In the genomic region with DNA sequence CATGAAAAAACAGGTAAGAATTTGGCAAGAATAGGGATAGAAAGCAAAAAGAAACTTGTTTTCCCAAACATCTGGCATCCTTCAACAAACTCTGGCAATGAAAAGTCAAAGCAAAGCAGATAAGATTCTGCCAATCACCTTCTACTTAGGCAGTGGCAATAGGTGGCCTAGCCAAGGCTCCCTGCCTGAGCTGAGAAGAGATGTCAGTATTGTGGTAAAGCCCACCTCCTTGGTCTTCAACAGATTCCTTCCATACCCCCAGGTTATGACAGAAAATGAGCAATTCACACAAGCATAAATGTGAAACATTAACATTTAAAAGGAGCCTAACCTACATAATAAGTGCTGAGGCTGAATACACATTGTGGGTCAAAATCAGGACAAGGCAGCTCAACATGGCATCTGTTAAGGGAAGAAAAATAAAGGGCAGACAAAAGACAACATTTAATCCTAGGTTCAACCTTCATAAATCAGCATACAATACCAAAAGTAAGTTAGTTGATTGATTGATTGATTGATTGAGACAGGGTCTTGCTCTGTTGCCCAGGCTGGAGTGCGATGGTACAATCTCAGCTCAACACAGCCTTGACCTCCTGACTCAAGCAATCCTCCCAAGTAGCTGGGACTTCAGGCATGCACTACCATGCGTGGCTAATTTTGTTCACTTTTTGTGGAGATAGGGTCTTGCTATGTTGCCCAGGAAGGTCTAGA, we compare ENCODE assay signal across 15 cellular contexts.
DNase-seq lines count a peak whose midpoint lies in the region; ATAC-seq and TF ChIP-seq lines count a peak whose summit lies in the region.
"Had no signal": no experiment of that assay in that cellular context is flagged by ENCODE, and none has a peak within 500 bp of the region (broad histone marks: within the 10 kb centered on the region; RNA-seq: fewer than 3 reads in every experiment).

No MANE protein-coding gene starts in this region.

- no peak overlapping the region for H3K27ac Mint-ChIP-seq in GM23338
- H3K27ac Mint-ChIP-seq in CD8-positive, alpha-beta memory T cell: peak overlapping the region in 1 of 8 donors; percentile 83
- H3K27ac Mint-ChIP-seq: T-helper 17 cell had no signal

- H2AFZ ChIP-seq in GM23338: no peak overlapping the region
- H2AFZ ChIP-seq: hepatocyte had no signal

- H3F3A ChIP-seq in GM23338 (replicated peaks; ENCODE audit: low read depth): no peaks in the 10 kb centered on the region

- peaks cover 2% of the 10 kb centered on the region for H3K27me3 Mint-ChIP-seq in GM23338 (ENCODE audit: insufficient read depth, low read depth, poor library complexity)
- no peaks in the 10 kb centered on the region for H3K27me3 Mint-ChIP-seq in CD8-positive, alpha-beta memory T cell
- H3K27me3 Mint-ChIP-seq: T-helper 17 cell had no signal

- H3K4me2 ChIP-seq in BLaER1 (peak overlapping the region; percentile 57), GM23338 (no peak overlapping the region)
- H3K4me2 ChIP-seq: hepatocyte had no signal

- H3K9me3 ChIP-seq in BLaER1: peaks cover 18% of the 10 kb centered on the region
- H3K9me3 ChIP-seq in HUES6 (ENCODE audit: control insufficient read depth, insufficient read depth, low read depth, low read length): peaks cover 10% of the 10 kb centered on the region
- H3K9me3 ChIP-seq in CD8-positive, alpha-beta memory T cell (ENCODE audit: low read length): no peaks in the 10 kb centered on the region
- H3K9me3 ChIP-seq in ovary: no peaks in the 10 kb centered on the region
- H3K9me3 ChIP-seq: sigmoid colon had no signal

- no peak for TF ChIP-seq EP300 in ovary (IDR thresholded peaks at IDR 0.05)

- H3K9me3 Mint-ChIP-seq in GM23338: peaks cover 5% of the 10 kb centered on the region; the same call in 2 of the 3 replicates
- no peaks in the 10 kb centered on the region for H3K9me3 Mint-ChIP-seq in CD8-positive, alpha-beta memory T cell

- TF ChIP-seq CTCF in GM23338 (conservative IDR thresholded peaks at IDR 0.05; ENCODE audit: low read depth in 2 of 2) (no peak), ovary (IDR thresholded peaks at IDR 0.05) (no peak)

- CTCF ChIA-PET in CD8-positive, alpha-beta memory T cell (lab: Charles Lee): no interaction called here

- no peaks in the 10 kb centered on the region for H3K79me2 ChIP-seq in GM23338 (replicated peaks; ENCODE audit: insufficient read depth)
- H3K79me2 ChIP-seq: hepatocyte had no signal

- H4K20me1 ChIP-seq in BLaER1 (no peaks in the 10 kb centered on the region; the same call in 1 of the 2 replicates), GM23338 (replicated peaks; ENCODE audit: insufficient read depth) (no peaks in the 10 kb centered on the region)

- H3K4me1 ChIP-seq in BLaER1 (peaks cover 39% of the 10 kb centered on the region), HUES6 (ENCODE audit: control insufficient read depth, insufficient read depth, low read length) (peaks cover 23% of the 10 kb centered on the region), GM23338 (ENCODE audit: insufficient read depth) (peaks cover 21% of the 10 kb centered on the region), ovary (ENCODE audit: insufficient read depth) (peaks cover 2% of the 10 kb centered on the region)
- H3K4me1 ChIP-seq in CD8-positive, alpha-beta memory T cell (ENCODE audit: insufficient read depth, low read length): no peaks in the 10 kb centered on the region

- H3K27ac ChIP-seq in BLaER1 (peak overlapping the region; percentile 39), HUES6 (ENCODE audit: low read depth, low read length) (0 out of 2 replicates have a peak overlapping the region, but pooled peaks have one; percentile 21), GM23338 (ENCODE audit: low read depth) (no peak overlapping the region), ovary (no peak overlapping the region)
- no peak overlapping the region for H3K27ac ChIP-seq in CD8-positive, alpha-beta memory T cell (ENCODE audit: low read depth, low read length)
- H3K27ac ChIP-seq: hepatocyte had no signal

- POLR2A ChIA-PET in CD8-positive, alpha-beta memory T cell (lab: Charles Lee): no interaction called here

- H3K9ac ChIP-seq in BLaER1 (no peak overlapping the region), HUES6 (ENCODE audit: low read length) (no peak overlapping the region)

- 81 to 88% (median 83%) methylated on average over 2 of the region's 2 CpGs for WGBS in ovary, 3 donors

- H3K36me3 Mint-ChIP-seq in GM23338 (ENCODE audit: low read depth): peaks cover 15% of the 10 kb centered on the region
- H3K36me3 Mint-ChIP-seq in CD8-positive, alpha-beta memory T cell: peaks cover 0 to 9% (median 3%) of the 10 kb centered on the region in 3 donors

- intact Hi-C loops in ovary (cut with DNase I): no loop called here

- TF ChIP-seq POLR2A in ovary (IDR thresholded peaks at IDR 0.05): no peak

- H3K36me3 ChIP-seq in BLaER1: peaks cover 12% of the 10 kb centered on the region
- H3K36me3 ChIP-seq in HUES6 (ENCODE audit: control insufficient read depth, insufficient read depth, low read length): no peaks in the 10 kb centered on the region
- no peaks in the 10 kb centered on the region for H3K36me3 ChIP-seq in GM23338 (ENCODE audit: insufficient read depth)
- H3K36me3 ChIP-seq in CD8-positive, alpha-beta memory T cell (ENCODE audit: insufficient read depth, low read length): no peaks in the 10 kb centered on the region
- no peaks in the 10 kb centered on the region for H3K36me3 ChIP-seq in ovary
- H3K36me3 ChIP-seq: sigmoid colon had no signal

- peak; percentile 5 for ATAC-seq in GM19452 (IDR thresholded peaks at IDR 0.05; ENCODE audit: unreplicated experiment)
- ATAC-seq in HG02884 (IDR thresholded peaks at IDR 0.05; ENCODE audit: unreplicated experiment): peak; percentile 7
- ATAC-seq in GM23338: no peak

- H3K4me3 ChIP-seq in BLaER1 (no peak overlapping the region), HUES6 (ENCODE audit: low read depth, low read length) (no peak overlapping the region), GM23338 (no peak overlapping the region), ovary (no peak overlapping the region)
- H3K4me3 ChIP-seq in CD8-positive, alpha-beta memory T cell (ENCODE audit: low read length): no peak overlapping the region
- H3K4me3 ChIP-seq: hepatocyte, sigmoid colon had no signal

- no peaks in the 10 kb centered on the region for H3K9me2 ChIP-seq in GM23338 (ENCODE audit: insufficient read depth)

- DNase-seq in GM23338 (ENCODE audit: low spot score) (no peak), ureter (ENCODE audit: low spot score) (no peak), ovary (no peak)
- no peak for DNase-seq in CD8-positive, alpha-beta memory T cell
- DNase-seq: activated CD8-positive, alpha-beta memory T cell treated with anti-CD3 and anti-CD28 coated beads for 24 hours; DMS79 treated with DMSO at 0.1 percent for 48 hours; effector CD4-positive, alpha-beta T cell; NCI-H187 treated with DMSO at 0.1 percent for 48 hours; sigmoid colon; T-helper 17 cell had no signal

- H3K4me3 Mint-ChIP-seq in GM23338: no peak overlapping the region
- no peak overlapping the region for H3K4me3 Mint-ChIP-seq in CD8-positive, alpha-beta memory T cell
- H3K4me3 Mint-ChIP-seq: T-helper 17 cell had no signal

- no peaks in the 10 kb centered on the region for H3K27me3 ChIP-seq in BLaER1
- H3K27me3 ChIP-seq in HUES6 (ENCODE audit: control insufficient read depth, insufficient read depth, low read length): no peaks in the 10 kb centered on the region
- H3K27me3 ChIP-seq in GM23338 (ENCODE audit: insufficient read depth): no peaks in the 10 kb centered on the region
- no peaks in the 10 kb centered on the region for H3K27me3 ChIP-seq in CD8-positive, alpha-beta memory T cell (ENCODE audit: insufficient read depth, low read length, poor library complexity, severe bottlenecking)
- H3K27me3 ChIP-seq in ovary: no peaks in the 10 kb centered on the region
- H3K27me3 ChIP-seq: hepatocyte, sigmoid colon had no signal

- H3K4me1 Mint-ChIP-seq in GM23338: peaks cover 30% of the 10 kb centered on the region
- peaks cover 52 to 81% (median 80%) of the 10 kb centered on the region in 3 donors for H3K4me1 Mint-ChIP-seq in CD8-positive, alpha-beta memory T cell

TF ChIP-seq in GM23338, 12 proteins besides CTCF, POLR2A, EP300 and RAD21 (continues in another document):
- TF ChIP-seq ZNF331 (CRISPR knock-in tag; IDR thresholded peaks at IDR 0.05; ENCODE audit: low read depth) (no peak), EZH2 (IDR thresholded peaks at IDR 0.05; ENCODE audit: low read depth, unreplicated experiment) (no peak), NANOG (IDR thresholded peaks at IDR 0.05; ENCODE audit: borderline replicate concordance) (no peak), ZNF114 (CRISPR knock-in tag; IDR thresholded peaks at IDR 0.05) (no peak), CREB1 (CRISPR knock-in tag; IDR thresholded peaks at IDR 0.05; ENCODE audit: low read depth) (no peak), JUNB (IDR thresholded peaks at IDR 0.05; ENCODE audit: unreplicated experiment) (no peak), EZH2phosphoT487 (IDR thresholded peaks at IDR 0.05; ENCODE audit: unreplicated experiment) (no peak), POLR2AphosphoS5 (IDR thresholded peaks at IDR 0.05; ENCODE audit: low read depth) (no peak)
- TF ChIP-seq, protein P1, sequence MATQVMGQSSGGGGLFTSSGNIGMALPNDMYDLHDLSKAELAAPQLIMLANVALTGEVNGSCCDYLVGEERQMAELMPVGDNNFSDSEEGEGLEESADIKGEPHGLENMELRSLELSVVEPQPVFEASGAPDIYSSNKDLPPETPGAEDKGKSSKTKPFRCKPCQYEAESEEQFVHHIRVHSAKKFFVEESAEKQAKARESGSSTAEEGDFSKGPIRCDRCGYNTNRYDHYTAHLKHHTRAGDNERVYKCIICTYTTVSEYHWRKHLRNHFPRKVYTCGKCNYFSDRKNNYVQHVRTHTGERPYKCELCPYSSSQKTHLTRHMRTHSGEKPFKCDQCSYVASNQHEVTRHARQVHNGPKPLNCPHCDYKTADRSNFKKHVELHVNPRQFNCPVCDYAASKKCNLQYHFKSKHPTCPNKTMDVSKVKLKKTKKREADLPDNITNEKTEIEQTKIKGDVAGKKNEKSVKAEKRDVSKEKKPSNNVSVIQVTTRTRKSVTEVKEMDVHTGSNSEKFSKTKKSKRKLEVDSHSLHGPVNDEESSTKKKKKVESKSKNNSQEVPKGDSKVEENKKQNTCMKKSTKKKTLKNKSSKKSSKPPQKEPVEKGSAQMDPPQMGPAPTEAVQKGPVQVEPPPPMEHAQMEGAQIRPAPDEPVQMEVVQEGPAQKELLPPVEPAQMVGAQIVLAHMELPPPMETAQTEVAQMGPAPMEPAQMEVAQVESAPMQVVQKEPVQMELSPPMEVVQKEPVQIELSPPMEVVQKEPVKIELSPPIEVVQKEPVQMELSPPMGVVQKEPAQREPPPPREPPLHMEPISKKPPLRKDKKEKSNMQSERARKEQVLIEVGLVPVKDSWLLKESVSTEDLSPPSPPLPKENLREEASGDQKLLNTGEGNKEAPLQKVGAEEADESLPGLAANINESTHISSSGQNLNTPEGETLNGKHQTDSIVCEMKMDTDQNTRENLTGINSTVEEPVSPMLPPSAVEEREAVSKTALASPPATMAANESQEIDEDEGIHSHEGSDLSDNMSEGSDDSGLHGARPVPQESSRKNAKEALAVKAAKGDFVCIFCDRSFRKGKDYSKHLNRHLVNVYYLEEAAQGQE (IDR thresholded peaks at IDR 0.05; ENCODE audit: unreplicated experiment): no peak

Comparison
In these comparisons a context has a peak if more than half of its experiments do, and no peak if none do; other contexts are left out.
1. H3K27ac ChIP-seq: peak in BLaER1 (single experiment) and HUES6 (single experiment); none in GM23338 (single experiment), CD8-positive, alpha-beta memory T cell (single experiment) and ovary (0 of 2).